Comparison of ENCODE assay signal across 17 cellular contexts in the genomic region with DNA sequence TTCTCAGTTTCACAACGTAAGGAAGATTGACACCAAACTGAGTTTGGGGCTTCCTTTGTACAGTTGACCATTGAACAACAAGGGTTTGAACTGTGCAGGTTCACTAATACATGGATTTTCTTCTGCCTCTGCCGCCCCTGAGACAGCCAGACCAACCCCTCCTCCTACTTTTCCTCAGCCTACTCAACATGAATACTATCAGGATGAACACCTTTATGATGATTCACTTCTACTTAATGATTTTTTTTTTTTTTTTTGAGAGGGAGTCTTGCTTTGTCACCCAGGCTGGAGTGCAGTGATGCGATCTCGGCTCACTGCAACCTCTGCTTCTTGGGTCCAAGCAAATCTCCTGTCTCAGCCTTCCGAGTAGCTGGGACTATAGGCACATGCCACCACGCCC. TPM values are rescaled to one million over a fixed set of nuclear protein-coding genes. Genes with fewer than 3 reads are reported as not detected.
DNase-seq lines count a peak whose midpoint lies in the region; ATAC-seq, FAIRE-seq and TF ChIP-seq lines count a peak whose summit lies in the region.
"Had no signal": no experiment of that assay in that cellular context is flagged by ENCODE, and none has a peak within 500 bp of the region (broad histone marks: within the 10 kb centered on the region; RNA-seq: fewer than 3 reads in every experiment).

No MANE protein-coding gene starts in this region.

- peaks cover 3% of the 10 kb centered on the region for H3K36me3 Mint-ChIP-seq in activated naive CD8-positive, alpha-beta T cell
- peaks cover 48% of the 10 kb centered on the region for H3K36me3 Mint-ChIP-seq in activated naive CD8-positive, alpha-beta T cell treated with anti-CD3 and anti-CD28 coated beads for 36 hours
- peaks cover 38 to 54% of the 10 kb centered on the region in 2 donors for H3K36me3 Mint-ChIP-seq in stimulated activated naive B cell treated with anti-CD40 and anti-IgM and Interleukin-4, amounts not matched to agents 10 μg/mL and 1 μg/mL and 100 μg/mL, for 72 hours

- H3K27ac ChIP-seq in thyroid gland = no peak overlapping the region
- H3K27ac ChIP-seq: body of pancreas, esophagus squamous epithelium had no signal

- WGBS in thyroid gland, 2 donors = 93% methylated on average over 6 of the region's 6 CpGs

- peaks cover 37% of the 10 kb centered on the region for H3K4me1 Mint-ChIP-seq in activated naive CD8-positive, alpha-beta T cell (ENCODE audit: low read depth)
- peaks cover 27% of the 10 kb centered on the region for H3K4me1 Mint-ChIP-seq in activated naive CD8-positive, alpha-beta T cell treated with anti-CD3 and anti-CD28 coated beads for 36 hours
- H3K4me1 Mint-ChIP-seq in stimulated activated naive B cell treated with anti-CD40 and anti-IgM and Interleukin-4, amounts not matched to agents 10 μg/mL and 1 μg/mL and 100 μg/mL, for 72 hours = peaks cover 9 to 35% of the 10 kb centered on the region in 2 donors

- H3K27ac Mint-ChIP-seq in activated naive CD8-positive, alpha-beta T cell = peak overlapping the region; percentile 61
- no peak overlapping the region for H3K27ac Mint-ChIP-seq in activated naive CD8-positive, alpha-beta T cell treated with anti-CD3 and anti-CD28 coated beads for 36 hours
- peak overlapping the region; percentile 81 for H3K27ac Mint-ChIP-seq in stimulated activated naive B cell treated with anti-CD40 and anti-IgM and Interleukin-4, amounts not matched to agents 10 μg/mL and 1 μg/mL and 100 μg/mL, for 72 hours

- H3K4me3 Mint-ChIP-seq in activated naive CD8-positive, alpha-beta T cell = no peak overlapping the region
- H3K4me3 Mint-ChIP-seq in activated naive CD8-positive, alpha-beta T cell treated with anti-CD3 and anti-CD28 coated beads for 36 hours = no peak overlapping the region
- H3K4me3 Mint-ChIP-seq in stimulated activated naive B cell treated with anti-CD40 and anti-IgM and Interleukin-4, amounts not matched to agents 10 μg/mL and 1 μg/mL and 100 μg/mL, for 72 hours = no peak overlapping the region

- H3K27me3 ChIP-seq in thyroid gland = no peaks in the 10 kb centered on the region
- H3K27me3 ChIP-seq: body of pancreas, esophagus squamous epithelium had no signal

- H3K9me3 Mint-ChIP-seq in activated naive CD8-positive, alpha-beta T cell (ENCODE audit: low read depth) = no peaks in the 10 kb centered on the region
- no peaks in the 10 kb centered on the region for H3K9me3 Mint-ChIP-seq in activated naive CD8-positive, alpha-beta T cell treated with anti-CD3 and anti-CD28 coated beads for 36 hours
- H3K9me3 Mint-ChIP-seq in stimulated activated naive B cell treated with anti-CD40 and anti-IgM and Interleukin-4, amounts not matched to agents 10 μg/mL and 1 μg/mL and 100 μg/mL, for 72 hours = no peaks in the 10 kb centered on the region

- H3K4me1 ChIP-seq in thyroid gland = no peaks in the 10 kb centered on the region
- H3K4me1 ChIP-seq: body of pancreas had no signal

- FAIRE-seq in RCC 7860 (lab: Jason Lieb, UNC) = no peak

- no peaks in the 10 kb centered on the region for H3K9me3 ChIP-seq in thyroid gland
- H3K9me3 ChIP-seq: body of pancreas, esophagus squamous epithelium, SK-N-SH had no signal

- no peak for TF ChIP-seq CTCF in epithelial cell of esophagus (IDR thresholded peaks at IDR 0.05; ENCODE audit: insufficient read depth, low read depth, low read length, missing control alignments)
- no peak for TF ChIP-seq CTCF in thyroid gland (IDR thresholded peaks at IDR 0.05)

- intact Hi-C loops in thyroid gland (cut with DNase I) = no loop called here

- no peak for TF ChIP-seq POLR2A in thyroid gland (IDR thresholded peaks at IDR 0.05)

- DNase-seq in activated naive CD8-positive, alpha-beta T cell treated with anti-CD3 and anti-CD28 coated beads for 36 hours = no peak
- peak; percentile 31 for DNase-seq in RCC 7860 (ENCODE audit: low spot score)
- DNase-seq in epithelial cell of esophagus (ENCODE audit: low read depth) = peak; percentile 59
- no peak for DNase-seq in stimulated activated naive B cell treated with anti-CD40 and anti-IgM and Interleukin-4, amounts not matched to agents 10 μg/mL and 1 μg/mL and 100 μg/mL, for 72 hours
- no peak for DNase-seq in stimulated activated CD4-positive, alpha-beta T cell treated with anti-CD3 and anti-CD28 coated beads, Interleukin-15, amount 100 ng/mL, for 24 hours
- DNase-seq in SIG-M5 treated with dmso at 0.1 percent for 504 hours (lab: John Stamatoyannopoulos, UW; ENCODE audit: unreplicated experiment) = no peak
- no peak for DNase-seq in thyroid gland
- DNase-seq: body of pancreas, Calu3, dermis blood vessel endothelial cell, esophagus squamous epithelium, MV-4-11, NCI-H2029, NCI-H526, SK-N-SH had no signal

- H3K4me3 ChIP-seq in epithelial cell of esophagus (ENCODE audit: low read length) (no peak overlapping the region), thyroid gland (replicated peaks in 1 of 3) (no peak overlapping the region)
- H3K4me3 ChIP-seq: body of pancreas, esophagus squamous epithelium had no signal

- peaks cover 8 to 18% of the 10 kb centered on the region in 2 donors for H3K36me3 ChIP-seq in thyroid gland

- ATAC-seq in stimulated activated naive B cell treated with anti-CD40 and anti-IgM and Interleukin-4, amounts not matched to agents 10 μg/mL and 1 μg/mL and 100 μg/mL, for 72 hours (replicated peaks) = no peak
- ATAC-seq: body of pancreas, sciatic nerve had no signal

- no peaks in the 10 kb centered on the region for H3K27me3 Mint-ChIP-seq in activated naive CD8-positive, alpha-beta T cell
- H3K27me3 Mint-ChIP-seq in activated naive CD8-positive, alpha-beta T cell treated with anti-CD3 and anti-CD28 coated beads for 36 hours = no peaks in the 10 kb centered on the region
- H3K27me3 Mint-ChIP-seq in stimulated activated naive B cell treated with anti-CD40 and anti-IgM and Interleukin-4, amounts not matched to agents 10 μg/mL and 1 μg/mL and 100 μg/mL, for 72 hours = no peaks in the 10 kb centered on the region

RNA-seq across cellular contexts. Expression of gene RBM4, which starts 14.6 kb away (rescaled TPM):
- 100 to 1,000 TPM; 134 to 140 TPM for total RNA-seq in activated naive CD8-positive, alpha-beta T cell treated with anti-CD3 and anti-CD28 coated beads for 36 hours
- total RNA-seq in thyroid gland = 100 to 1,000 TPM; 104 to 147 (median 131) TPM

RNA-seq across cellular contexts. Expression of gene RBM4B, which starts 24.6 kb away (rescaled TPM):
- 10 to 100 TPM; 12.2 to 15.5 TPM for total RNA-seq in activated naive CD8-positive, alpha-beta T cell treated with anti-CD3 and anti-CD28 coated beads for 36 hours
- total RNA-seq in thyroid gland = 10 to 100 TPM; 16.6 to 24.7 (median 24.2) TPM

RNA-seq across cellular contexts. Expression of gene RBM14, which starts 36.7 kb away (rescaled TPM):
- total RNA-seq in activated naive CD8-positive, alpha-beta T cell treated with anti-CD3 and anti-CD28 coated beads for 36 hours = 100 to 1,000 TPM; 157 to 162 TPM
- 10 to 100 TPM; 31.8 to 76.9 (median 62.9) TPM for total RNA-seq in thyroid gland

Comparison
In these comparisons a context has a peak if more than half of its experiments do, and no peak if none do; other contexts are left out.
1. DNase-seq: peak in RCC 7860 (single experiment) and epithelial cell of esophagus (single experiment); none in activated naive CD8-positive, alpha-beta T cell treated with anti-CD3 and anti-CD28 coated beads for 36 hours (single experiment), stimulated activated naive B cell treated with anti-CD40 and anti-IgM and Interleukin-4, amounts not matched to agents 10 μg/mL and 1 μg/mL and 100 μg/mL, for 72 hours (single experiment), stimulated activated CD4-positive, alpha-beta T cell treated with anti-CD3 and anti-CD28 coated beads, Interleukin-15, amount 100 ng/mL, for 24 hours (single experiment), SIG-M5 treated with dmso at 0.1 percent for 504 hours (single experiment) and thyroid gland (0 of 2).